18 cellular contexts compared by ENCODE assay signal in genomic region chr4:172547724-172548123, GRCh38.
A peak's percentile ranks its signal among the peaks of the same experiment; 100 is the strongest.
DNase-seq lines count a peak whose midpoint lies in the region; ATAC-seq and TF ChIP-seq lines count a peak whose summit lies in the region.
"Had no signal": no experiment of that assay in that cellular context is flagged by ENCODE, and none has a peak within 500 bp of the region (broad histone marks: within the 10 kb centered on the region; RNA-seq: fewer than 3 reads in every experiment).

No MANE protein-coding gene starts in this region.

- TF ChIP-seq CTCF in WERI-Rb-1 (IDR thresholded peaks at IDR 0.05; ENCODE audit: low read depth, low read length), result no peak
- TF ChIP-seq CTCF in breast epithelium (IDR thresholded peaks at IDR 0.05), result no peak

- no peak overlapping the region for H3K27ac Mint-ChIP-seq in activated CD4-positive, alpha-beta T cell treated with anti-CD3 and anti-CD28 coated beads for 36 hours
- H3K27ac Mint-ChIP-seq: activated naive CD8-positive, alpha-beta T cell; CD4-positive, alpha-beta memory T cell; HFFc6 had no signal

- no peaks in the 10 kb centered on the region for H3K36me3 ChIP-seq in WERI-Rb-1
- H3K36me3 ChIP-seq in breast epithelium, result no peaks in the 10 kb centered on the region
- H3K36me3 ChIP-seq: uterus had no signal

- intact Hi-C loops in breast epithelium (cut with DNase I; ENCODE audit: low total_unique reads), result no loop called here
- intact Hi-C loops in activated CD4-positive, alpha-beta T cell treated with anti-CD3 and anti-CD28 coated beads for 36 hours (cut with DNase I, micrococcal nuclease), result no loop called here

- ATAC-seq in activated CD4-positive, alpha-beta T cell treated with anti-CD3 and anti-CD28 coated beads for 36 hours, result no peak
- ATAC-seq: HepG2, left ventricle myocardium superior had no signal

- no peaks in the 10 kb centered on the region for H3K36me3 Mint-ChIP-seq in activated CD4-positive, alpha-beta T cell treated with anti-CD3 and anti-CD28 coated beads for 36 hours (ENCODE audit: low read depth)
- H3K36me3 Mint-ChIP-seq: activated naive CD8-positive, alpha-beta T cell; CD4-positive, alpha-beta memory T cell had no signal

- DNase-seq in DMS153 (lab: John Stamatoyannopoulos, UW), result peak; percentile 46
- DNase-seq in NCI-H1417 treated with DMSO at 0.1 percent for 48 hours (lab: John Stamatoyannopoulos, UW), result peak; percentile 79
- peak; percentile 85 for DNase-seq in NCI-H345 (lab: John Stamatoyannopoulos, UW)
- peak; percentile 21 for DNase-seq in WERI-Rb-1
- no peak for DNase-seq in breast epithelium (ENCODE audit: low spot score in 2 of 2)
- no peak for DNase-seq in activated CD4-positive, alpha-beta T cell treated with anti-CD3 and anti-CD28 coated beads for 36 hours
- DNase-seq in DMS 273 treated with DMSO at 0.1 percent for 48 hours (lab: John Stamatoyannopoulos, UW), result no peak
- no peak for DNase-seq in T1000 (lab: John Stamatoyannopoulos, UW)
- DNase-seq: CD4-positive, alpha-beta memory T cell; effector memory CD4-positive, alpha-beta T cell; HFFc6; left ventricle myocardium superior; Right ventricle myocardium superior; T-helper 1 cell; uterus had no signal

- H3K9me3 Mint-ChIP-seq in activated CD4-positive, alpha-beta T cell treated with anti-CD3 and anti-CD28 coated beads for 36 hours (ENCODE audit: low read depth), result no peaks in the 10 kb centered on the region

- no peaks in the 10 kb centered on the region for H3K27me3 Mint-ChIP-seq in activated CD4-positive, alpha-beta T cell treated with anti-CD3 and anti-CD28 coated beads for 36 hours
- H3K27me3 Mint-ChIP-seq: activated naive CD8-positive, alpha-beta T cell; CD4-positive, alpha-beta memory T cell had no signal

- no peaks in the 10 kb centered on the region for H3K4me1 Mint-ChIP-seq in activated CD4-positive, alpha-beta T cell treated with anti-CD3 and anti-CD28 coated beads for 36 hours
- H3K4me1 Mint-ChIP-seq: CD4-positive, alpha-beta memory T cell had no signal

- TF ChIP-seq POLR2A in breast epithelium (IDR thresholded peaks at IDR 0.05), result no peak

- POLR2A ChIA-PET in activated CD4-positive, alpha-beta T cell treated with anti-CD3 and anti-CD28 coated beads for 36 hours (lab: Charles Lee), result no interaction called here

- H3K4me3 ChIP-seq in WERI-Rb-1 (ENCODE audit: low read depth, low read length) (no peak overlapping the region), breast epithelium (no peak overlapping the region)
- H3K4me3 ChIP-seq: uterus had no signal

- CTCF ChIA-PET in activated CD4-positive, alpha-beta T cell treated with anti-CD3 and anti-CD28 coated beads for 36 hours (lab: Charles Lee), result no interaction called here

- H3K27me3 ChIP-seq in WERI-Rb-1 (ENCODE audit: insufficient read depth, low read depth, severe bottlenecking), result no peaks in the 10 kb centered on the region
- H3K27me3 ChIP-seq in breast epithelium, result no peaks in the 10 kb centered on the region
- H3K27me3 ChIP-seq: uterus had no signal

- H3K27ac ChIP-seq in WERI-Rb-1 (no peak overlapping the region), breast epithelium (no peak overlapping the region)
- H3K27ac ChIP-seq: uterus, VCaP had no signal

- no peak overlapping the region for H3K4me3 Mint-ChIP-seq in activated CD4-positive, alpha-beta T cell treated with anti-CD3 and anti-CD28 coated beads for 36 hours
- H3K4me3 Mint-ChIP-seq: activated naive CD8-positive, alpha-beta T cell; CD4-positive, alpha-beta memory T cell; HFFc6 had no signal

- no peaks in the 10 kb centered on the region for H3K9me3 ChIP-seq in WERI-Rb-1 (ENCODE audit: severe bottlenecking)
- no peaks in the 10 kb centered on the region for H3K9me3 ChIP-seq in breast epithelium
- H3K9me3 ChIP-seq: uterus had no signal

- no peaks in the 10 kb centered on the region for H3K4me1 ChIP-seq in breast epithelium
- H3K4me1 ChIP-seq: uterus had no signal

Comparison
In these comparisons a context has a peak if more than half of its experiments do, and no peak if none do; other contexts are left out.
1. DNase-seq: peak in DMS153 (single experiment), NCI-H1417 treated with DMSO at 0.1 percent for 48 hours (single experiment), NCI-H345 (single experiment) and WERI-Rb-1 (single experiment); none in breast epithelium (0 of 2), activated CD4-positive, alpha-beta T cell treated with anti-CD3 and anti-CD28 coated beads for 36 hours (single experiment), DMS 273 treated with DMSO at 0.1 percent for 48 hours (single experiment) and T1000 (single experiment).